9 cellular contexts compared by ENCODE assay signal in genomic region chr1:153991806-153992205, GRCh38. TPM values are rescaled to one million over a fixed set of nuclear protein-coding genes. Genes with fewer than 3 reads are reported as not detected.
A peak's percentile ranks its signal among the peaks of the same experiment; 100 is the strongest.
DNase-seq lines count a peak whose midpoint lies in the region; ATAC-seq and TF ChIP-seq lines count a peak whose summit lies in the region.
"Had no signal": no experiment of that assay in that cellular context is flagged by ENCODE, and none has a peak within 500 bp of the region (broad histone marks: within the 10 kb centered on the region; RNA-seq: fewer than 3 reads in every experiment).

No MANE protein-coding gene starts in this region.

- peak overlapping the region; percentile 86 for H3K9ac ChIP-seq in OCI-LY3 (ENCODE audit: low read length)
- peak overlapping the region; percentile 99 for H3K9ac ChIP-seq in endocrine pancreas (ENCODE audit: control insufficient read depth, insufficient read depth, low read length)

- H3K4me1 Mint-ChIP-seq in CD8-positive, alpha-beta T cell (ENCODE audit: low read depth) = peaks cover 35% of the 10 kb centered on the region

- H3K79me2 ChIP-seq in OCI-LY3 (ENCODE audit: low read length) (peaks cover 22% of the 10 kb centered on the region), osteoblast (ENCODE audit: insufficient read depth, low read length) (peaks cover 16% of the 10 kb centered on the region)

- no peak for DNase-seq in CD8-positive, alpha-beta T cell
- DNase-seq in osteoblast (ENCODE audit: insufficient read length, low spot score, missing footprints) (no peak), NCI-H82 (lab: John Stamatoyannopoulos, UW) (no peak), NCI-H1092 (lab: John Stamatoyannopoulos, UW) (no peak)
- DNase-seq: NCI-H2029 treated with DMSO at 0.1 percent for 48 hours had no signal

- peaks cover 18% of the 10 kb centered on the region for H3K36me3 ChIP-seq in CD8-positive, alpha-beta T cell (ENCODE audit: insufficient read depth, low read length)
- peaks cover 50% of the 10 kb centered on the region for H3K36me3 ChIP-seq in OCI-LY3 (replicated peaks; ENCODE audit: low read depth, low read length)
- H3K36me3 ChIP-seq in endocrine pancreas (ENCODE audit: control insufficient read depth, insufficient read depth, low read length) = no peaks in the 10 kb centered on the region
- peaks cover 28% of the 10 kb centered on the region for H3K36me3 ChIP-seq in osteoblast (ENCODE audit: insufficient read depth, low read length)

- POLR2A ChIA-PET in CD8-positive, alpha-beta T cell (lab: Charles Lee) = interaction anchor here (1.0 to 3.5 kb wide), 16 partner anchors 9 to 358 kb away, joined by 3 to 56 read pairs (median 14); partner anchors contain the start of genes CHTOP, CREB3L4, DENND4B and GATAD2B

- peaks cover 37% of the 10 kb centered on the region for H3K4me1 ChIP-seq in CD8-positive, alpha-beta T cell (ENCODE audit: insufficient read depth, low read length)
- H3K4me1 ChIP-seq in OCI-LY3 (ENCODE audit: low read length) (peaks cover 19% of the 10 kb centered on the region), endocrine pancreas (ENCODE audit: control insufficient read depth, insufficient read depth, low read length) (peaks cover 9% of the 10 kb centered on the region), osteoblast (ENCODE audit: insufficient read depth, low read length) (peaks cover 16% of the 10 kb centered on the region)

- peak overlapping the region; percentile 99 for H3K27ac ChIP-seq in CD8-positive, alpha-beta T cell (ENCODE audit: low read depth, low read length)
- peak overlapping the region; percentile 64; the same call in 1 of the 2 replicates for H3K27ac ChIP-seq in OCI-LY3 (ENCODE audit: low read length)
- H3K27ac ChIP-seq in osteoblast (ENCODE audit: low read depth, low read length) = peak overlapping the region; percentile 99

- no peaks in the 10 kb centered on the region for H3K27me3 ChIP-seq in CD8-positive, alpha-beta T cell (ENCODE audit: insufficient read depth, low read length)
- H3K27me3 ChIP-seq in OCI-LY3 (ENCODE audit: low read depth, low read length) (no peaks in the 10 kb centered on the region), endocrine pancreas (ENCODE audit: control insufficient read depth, insufficient read depth, low read length) (no peaks in the 10 kb centered on the region), osteoblast (ENCODE audit: insufficient read depth, low read length) (no peaks in the 10 kb centered on the region)

- peaks cover 50% of the 10 kb centered on the region for H3K36me3 Mint-ChIP-seq in CD8-positive, alpha-beta T cell

- no peaks in the 10 kb centered on the region for H3K27me3 Mint-ChIP-seq in CD8-positive, alpha-beta T cell (ENCODE audit: low read depth)

- no peak for TF ChIP-seq CTCF in CD8-positive, alpha-beta T cell (IDR thresholded peaks at IDR 0.05)
- TF ChIP-seq CTCF in OCI-LY3 (IDR thresholded peaks at IDR 0.05; ENCODE audit: low read depth, low read length) (no peak), osteoblast (IDR thresholded peaks at IDR 0.05; ENCODE audit: extremely low read depth, low read depth, low read length) (no peak)

- H3K9me3 Mint-ChIP-seq in CD8-positive, alpha-beta T cell = no peaks in the 10 kb centered on the region

- H3K4me2 ChIP-seq in OCI-LY3 (ENCODE audit: low read length) (peak overlapping the region; percentile 91), osteoblast (ENCODE audit: insufficient read depth, low read length) (peak overlapping the region; percentile 83)

- peak overlapping the region; percentile 95 for H3K4me3 ChIP-seq in CD8-positive, alpha-beta T cell (ENCODE audit: low read depth, low read length)
- H3K4me3 ChIP-seq in OCI-LY3 (ENCODE audit: low read length) = peak overlapping the region; percentile 80
- H3K4me3 ChIP-seq in endocrine pancreas (ENCODE audit: control insufficient read depth, insufficient read depth, low read length) = peak overlapping the region; percentile 98
- peak overlapping the region; percentile 96 for H3K4me3 ChIP-seq in osteoblast (ENCODE audit: insufficient read depth, low read length)

- H3K4me3 Mint-ChIP-seq in CD8-positive, alpha-beta T cell = peak overlapping the region; percentile 98

- no peak for ATAC-seq in CD8-positive, alpha-beta T cell
- ATAC-seq in HG02642 (IDR thresholded peaks at IDR 0.05; ENCODE audit: poor library complexity, unreplicated experiment) (no peak), GM21423 (IDR thresholded peaks at IDR 0.05; ENCODE audit: unreplicated experiment) (no peak)

- H2AFZ ChIP-seq in OCI-LY3 (ENCODE audit: low read depth, low read length) (no peak overlapping the region), osteoblast (ENCODE audit: low read length) (no peak overlapping the region)

- H3K9me3 ChIP-seq in CD8-positive, alpha-beta T cell (ENCODE audit: low read length) = no peaks in the 10 kb centered on the region
- H3K9me3 ChIP-seq in OCI-LY3 (ENCODE audit: insufficient read depth, low read length) (no peaks in the 10 kb centered on the region), endocrine pancreas (ENCODE audit: control insufficient read depth, low read length) (no peaks in the 10 kb centered on the region), osteoblast (ENCODE audit: low read depth, low read length) (no peaks in the 10 kb centered on the region)

- H4K20me1 ChIP-seq in OCI-LY3 (ENCODE audit: insufficient read depth, low read length) (0 out of 2 replicates have a peak, but pooled peaks cover 8% of the 10 kb centered on the region), osteoblast (ENCODE audit: insufficient read depth, low read length) (peaks cover 10% of the 10 kb centered on the region)

- intact Hi-C loops in CD8-positive, alpha-beta T cell (cut with DNase I, micrococcal nuclease) = loop anchor here (2.0 to 10.0 kb wide), 5 partner anchors 191 to 457 kb away; partner anchors contain the start of genes ILF2 (in 1 of the 2), INTS3 (in 1 of the 2) and S100A6 (in 1 of the 2)

- CTCF ChIA-PET in CD8-positive, alpha-beta T cell (lab: Charles Lee) = interaction anchor here (0.6 kb wide), 2 partner anchors 146 to 228 kb away, joined by 3 read pairs; a partner anchor contains a TSS

- peak overlapping the region; percentile 99 for H3K27ac Mint-ChIP-seq in CD8-positive, alpha-beta T cell

RNA-seq across cellular contexts. Expression of gene RPS27, which starts 1.2 kb away (rescaled TPM):
- 1,000 to 10,000 TPM; 6,306 to 6,659 TPM for total RNA-seq in CD8-positive, alpha-beta T cell
- 1,441 and 1,685 TPM in 2 replicates for total RNA-seq in osteoblast

RNA-seq across cellular contexts. Expression of gene RAB13, which starts 5.7 kb away (rescaled TPM):
- 1 to 10 TPM; 1.1 to 1.2 TPM for total RNA-seq in CD8-positive, alpha-beta T cell
- total RNA-seq in osteoblast = 72.0 and 78.4 TPM in 2 replicates

RNA-seq across cellular contexts. Expression of gene JTB, which starts 14.3 kb away (rescaled TPM):
- total RNA-seq in CD8-positive, alpha-beta T cell = 10 to 100 TPM; 90.4 to 91.1 TPM
- 146 and 162 TPM in 2 replicates for total RNA-seq in osteoblast

RNA-seq across cellular contexts. Expression of gene CREB3L4, which starts 24.1 kb away (rescaled TPM):
- total RNA-seq in CD8-positive, alpha-beta T cell = 1 to 10 TPM; 3.0 to 3.7 TPM
- total RNA-seq in osteoblast = 7.2 and 8.8 TPM in 2 replicates

RNA-seq across cellular contexts. Expression of gene SLC39A1, which starts 28.5 kb away (rescaled TPM):
- total RNA-seq in CD8-positive, alpha-beta T cell = 1 to 10 TPM; 7.2 to 7.7 TPM
- 96.3 and 99.0 TPM in 2 replicates for total RNA-seq in osteoblast

Comparison
In these comparisons a context has a peak if more than half of its experiments do, and no peak if none do; other contexts are left out.
1. RNA of gene RAB13, which starts 5.7 kb away (total RNA-seq): 72.0 to 78.4 TPM in osteoblast; 1.1 to 1.2 TPM in CD8-positive, alpha-beta T cell; every median in the first group is over 10 times any median in the second.
2. Peak in every context shown above with its lines, with median percentiles within 50 percentile points of each other: H3K27ac ChIP-seq and H3K4me3 ChIP-seq.